ENCODE assay signal across 8 cellular contexts in genomic region chr15:47184405-47185221, GRCh38.
DNase-seq lines count a peak whose midpoint lies in the region; ATAC-seq and TF ChIP-seq lines count a peak whose summit lies in the region.

No MANE protein-coding gene starts in this region.

- H3K4me3 Mint-ChIP-seq in T-cell = peak overlapping the region in 2 of 3 donors; percentile 23 to 58

- POLR2A ChIA-PET in T-cell (lab: Charles Lee) = no interaction called here

- H3K27me3 ChIP-seq in prostate gland (replicated peaks; ENCODE audit: insufficient read depth) = peaks cover 2% of the 10 kb centered on the region

- peak overlapping the region; percentile 29 to 32 for H3K4me3 ChIP-seq in prostate gland

- ATAC-seq in Right ventricle myocardium inferior = peak; percentile 44
- ATAC-seq in T-cell (replicated peaks in 1 of 4) = no peak
- ATAC-seq in left cardiac atrium = peak; percentile 53 to 75
- ATAC-seq in HG02588 (IDR thresholded peaks at IDR 0.05; ENCODE audit: unreplicated experiment) = no peak

- H3K27ac Mint-ChIP-seq in T-cell = peak overlapping the region in 1 of 2 donors; percentile 8

- H3K27me3 Mint-ChIP-seq in T-cell = peaks cover 33 to 41% of the 10 kb centered on the region in 2 donors

- DNase-seq in Right ventricle myocardium inferior (ENCODE audit: missing footprints) = peak; percentile 61
- DNase-seq in cardiac septum (ENCODE audit: low spot score) = no peak
- DNase-seq in T-cell = no peak
- peak; percentile 20 for DNase-seq in left cardiac atrium
- no peak for DNase-seq in prostate gland (ENCODE audit: low spot score)
- no peak for DNase-seq in activated effector memory CD4-positive, alpha-beta T cell treated with Interleukin-2 at 50 U/mL for 16 hours
- no peak for DNase-seq in SKM-1 (lab: John Stamatoyannopoulos, UW; ENCODE audit: unreplicated experiment)

- no peak for TF ChIP-seq POLR2A in prostate gland (IDR thresholded peaks at IDR 0.05)

- H3K4me1 ChIP-seq in prostate gland (replicated peaks) = no peaks in the 10 kb centered on the region

- intact Hi-C loops in Right ventricle myocardium inferior (cut with DNase I) = no loop called here
- intact Hi-C loops in cardiac septum (cut with DNase I) = no loop called here
- intact Hi-C loops in left cardiac atrium (cut with DNase I) = loop anchor here in 1 of 2 donors (10.0 kb wide), 1 partner anchor 1480 kb away; no protein-coding TSS in a partner anchor
- intact Hi-C loops in prostate gland (cut with DNase I) = no loop called here

- no peaks in the 10 kb centered on the region for H3K9me3 ChIP-seq in prostate gland

- no peaks in the 10 kb centered on the region for H3K36me3 Mint-ChIP-seq in T-cell

- no peak overlapping the region for H3K27ac ChIP-seq in prostate gland

- H3K4me1 Mint-ChIP-seq in T-cell = peaks cover 6 to 14% (median 13%) of the 10 kb centered on the region in 3 donors

- 1% methylated on average over 72 of the region's 72 CpGs for WGBS in prostate gland

- TF ChIP-seq CTCF in prostate gland (IDR thresholded peaks at IDR 0.05) = no peak

- H3K9me3 Mint-ChIP-seq in T-cell = peaks cover 0 to 4% (median 0%) of the 10 kb centered on the region in 3 donors

- H3K36me3 ChIP-seq in prostate gland = no peaks in the 10 kb centered on the region

- CTCF ChIA-PET in T-cell (lab: Charles Lee) = no interaction called here

Comparison
In these comparisons a context has a peak if more than half of its experiments do, and no peak if none do; other contexts are left out.
1. DNase-seq: peak in Right ventricle myocardium inferior (single experiment) and left cardiac atrium (single experiment); none in cardiac septum (single experiment), T-cell (0 of 34), prostate gland (single experiment), activated effector memory CD4-positive, alpha-beta T cell treated with Interleukin-2 at 50 U/mL for 16 hours (single experiment) and SKM-1 (single experiment).
2. ATAC-seq: peak in Right ventricle myocardium inferior (single experiment) and left cardiac atrium (2 of 2); none in T-cell (0 of 4) and HG02588 (single experiment).